ENCODE assay signal across 8 cellular contexts in genomic region chr16:68085259-68086071, GRCh38. TPM values are rescaled to one million over a fixed set of nuclear protein-coding genes. Genes with fewer than 3 reads are reported as not detected.
DNase-seq lines count a peak whose midpoint lies in the region; ATAC-seq and TF ChIP-seq lines count a peak whose summit lies in the region.

Gene NFATC3 (plus strand): TSS chr16:68085370. CDS start chr16:68085682, 312 bp downstream.

- H3K4me3 ChIP-seq in HUES64 (ENCODE audit: low read length) (peak within 1 kb of the TSS; percentile 100), fibroblast of the aortic adventitia (ENCODE audit: low read depth, low read length) (peak within 1 kb of the TSS; percentile 88), neural cell (ENCODE audit: low read length) (peak within 1 kb of the TSS; percentile 92)

- H3K9me3 ChIP-seq in HUES64 (ENCODE audit: insufficient read depth, low read depth, low read length) (no peaks in the 10 kb centered on the region), neural cell (ENCODE audit: low read length) (no peaks in the 10 kb centered on the region)

- H3K9ac ChIP-seq in HUES64 (ENCODE audit: low read depth, low read length), result peak within 1 kb of the TSS; percentile 91
- H3K9ac ChIP-seq in neural cell (ENCODE audit: low read length), result peak within 1 kb of the TSS; percentile 89

- peak; percentile 49 for ATAC-seq in GM21423 (IDR thresholded peaks at IDR 0.05; ENCODE audit: unreplicated experiment)
- peak; percentile 75 for ATAC-seq in stimulated activated naive CD8-positive, alpha-beta T cell treated with anti-CD3 and anti-CD28 coated beads, Interleukin-15, amount 100 ng/mL, for 72 hours

- H3K27me3 Mint-ChIP-seq in stimulated activated naive CD8-positive, alpha-beta T cell treated with anti-CD3 and anti-CD28 coated beads, Interleukin-15, amount 100 ng/mL, for 72 hours, result no peaks in the 10 kb centered on the region

- H3F3A ChIP-seq in neural cell (ENCODE audit: insufficient read depth, low read length, poor library complexity, severe bottlenecking), result peaks cover 9% of the 10 kb centered on the region

- peaks cover 28% of the 10 kb centered on the region for H3K79me2 ChIP-seq in neural cell (replicated peaks; ENCODE audit: insufficient read depth, low read length)

- DNase-seq in DMS114 treated with DMSO at 0.1 percent for 48 hours (lab: John Stamatoyannopoulos, UW; ENCODE audit: unreplicated experiment) (peak; percentile 59), RPMI8226 (peak; percentile 100), fibroblast of the aortic adventitia (ENCODE audit: low read depth) (peak; percentile 94)
- peak; percentile 99 for DNase-seq in activated effector memory CD4-positive, alpha-beta T cell treated with Interleukin-2 at 50 U/mL for 16 hours
- peak; percentile 98 for DNase-seq in stimulated activated naive CD8-positive, alpha-beta T cell treated with anti-CD3 and anti-CD28 coated beads, Interleukin-15, amount 100 ng/mL, for 72 hours

- H3K4me1 ChIP-seq in HUES64 (ENCODE audit: insufficient read depth, low read length), result peaks cover 21% of the 10 kb centered on the region

- H3K27me3 ChIP-seq in HUES64 (ENCODE audit: insufficient read depth, low read length) (no peaks in the 10 kb centered on the region), neural cell (ENCODE audit: insufficient read depth, low read depth, low read length) (no peaks in the 10 kb centered on the region)

- no peaks in the 10 kb centered on the region for H3K9me3 Mint-ChIP-seq in stimulated activated naive CD8-positive, alpha-beta T cell treated with anti-CD3 and anti-CD28 coated beads, Interleukin-15, amount 100 ng/mL, for 72 hours

- H2AFZ ChIP-seq in neural cell (ENCODE audit: low read depth, low read length), result peak within 1 kb of the TSS; percentile 82

- H3K36me3 ChIP-seq in HUES64 (ENCODE audit: insufficient read depth, low read length), result no peaks in the 10 kb centered on the region
- H3K36me3 ChIP-seq in neural cell (ENCODE audit: insufficient read depth, low read length), result no peaks in the 10 kb centered on the region

- TF ChIP-seq EP300 in neural cell (conservative IDR thresholded peaks at IDR 0.05; ENCODE audit: poor library complexity, severe bottlenecking), result peak; percentile 11

- no peaks in the 10 kb centered on the region for H4K20me1 ChIP-seq in neural cell (ENCODE audit: insufficient read depth)

- peak; percentile 42 for TF ChIP-seq RAD21 in neural cell (conservative IDR thresholded peaks at IDR 0.05)

- TF ChIP-seq CTCF in fibroblast of the aortic adventitia (IDR thresholded peaks at IDR 0.05; ENCODE audit: insufficient read depth, low read length) (no peak), neural cell (IDR thresholded peaks at IDR 0.05; ENCODE audit: poor library complexity, severe bottlenecking) (peak; percentile 50)

- peaks cover 62% of the 10 kb centered on the region for H3K4me1 Mint-ChIP-seq in stimulated activated naive CD8-positive, alpha-beta T cell treated with anti-CD3 and anti-CD28 coated beads, Interleukin-15, amount 100 ng/mL, for 72 hours

- peak within 1 kb of the TSS; percentile 96 for H3K27ac Mint-ChIP-seq in stimulated activated naive CD8-positive, alpha-beta T cell treated with anti-CD3 and anti-CD28 coated beads, Interleukin-15, amount 100 ng/mL, for 72 hours

- H3K9me2 ChIP-seq in neural cell (ENCODE audit: insufficient read depth, low read length), result no peaks in the 10 kb centered on the region

- H3K4me3 Mint-ChIP-seq in stimulated activated naive CD8-positive, alpha-beta T cell treated with anti-CD3 and anti-CD28 coated beads, Interleukin-15, amount 100 ng/mL, for 72 hours, result peak within 1 kb of the TSS; percentile 89 to 90

- peak within 1 kb of the TSS; percentile 75 for H3K27ac ChIP-seq in HUES64 (ENCODE audit: low read depth, low read length)
- H3K27ac ChIP-seq in neural cell (ENCODE audit: low read length), result peak within 1 kb of the TSS; percentile 96

- peak within 1 kb of the TSS; percentile 84 for H3K4me2 ChIP-seq in neural cell (ENCODE audit: low read length)

- under 1% methylated on average over 104 of the region's 104 CpGs for WGBS in HUES64

TF ChIP-seq in neural cell, 6 proteins besides CTCF, POLR2A, EP300 and RAD21:
- TF ChIP-seq, protein P1, sequence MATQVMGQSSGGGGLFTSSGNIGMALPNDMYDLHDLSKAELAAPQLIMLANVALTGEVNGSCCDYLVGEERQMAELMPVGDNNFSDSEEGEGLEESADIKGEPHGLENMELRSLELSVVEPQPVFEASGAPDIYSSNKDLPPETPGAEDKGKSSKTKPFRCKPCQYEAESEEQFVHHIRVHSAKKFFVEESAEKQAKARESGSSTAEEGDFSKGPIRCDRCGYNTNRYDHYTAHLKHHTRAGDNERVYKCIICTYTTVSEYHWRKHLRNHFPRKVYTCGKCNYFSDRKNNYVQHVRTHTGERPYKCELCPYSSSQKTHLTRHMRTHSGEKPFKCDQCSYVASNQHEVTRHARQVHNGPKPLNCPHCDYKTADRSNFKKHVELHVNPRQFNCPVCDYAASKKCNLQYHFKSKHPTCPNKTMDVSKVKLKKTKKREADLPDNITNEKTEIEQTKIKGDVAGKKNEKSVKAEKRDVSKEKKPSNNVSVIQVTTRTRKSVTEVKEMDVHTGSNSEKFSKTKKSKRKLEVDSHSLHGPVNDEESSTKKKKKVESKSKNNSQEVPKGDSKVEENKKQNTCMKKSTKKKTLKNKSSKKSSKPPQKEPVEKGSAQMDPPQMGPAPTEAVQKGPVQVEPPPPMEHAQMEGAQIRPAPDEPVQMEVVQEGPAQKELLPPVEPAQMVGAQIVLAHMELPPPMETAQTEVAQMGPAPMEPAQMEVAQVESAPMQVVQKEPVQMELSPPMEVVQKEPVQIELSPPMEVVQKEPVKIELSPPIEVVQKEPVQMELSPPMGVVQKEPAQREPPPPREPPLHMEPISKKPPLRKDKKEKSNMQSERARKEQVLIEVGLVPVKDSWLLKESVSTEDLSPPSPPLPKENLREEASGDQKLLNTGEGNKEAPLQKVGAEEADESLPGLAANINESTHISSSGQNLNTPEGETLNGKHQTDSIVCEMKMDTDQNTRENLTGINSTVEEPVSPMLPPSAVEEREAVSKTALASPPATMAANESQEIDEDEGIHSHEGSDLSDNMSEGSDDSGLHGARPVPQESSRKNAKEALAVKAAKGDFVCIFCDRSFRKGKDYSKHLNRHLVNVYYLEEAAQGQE (IDR thresholded peaks at IDR 0.05; ENCODE audit: borderline replicate concordance), result peak; percentile 55
- TF ChIP-seq EZH2 (IDR thresholded peaks at IDR 0.05; ENCODE audit: borderline replicate concordance, insufficient read depth, low read length, poor library complexity, severe bottlenecking) (no peak), SMC3 (conservative IDR thresholded peaks at IDR 0.05; ENCODE audit: poor library complexity) (peak; percentile 46), POLR2AphosphoS5 (IDR thresholded peaks at IDR 0.05) (peak; percentile 64), TAF1 (IDR thresholded peaks at IDR 0.05; ENCODE audit: low read depth) (peak; percentile 38), MXI1 (conservative IDR thresholded peaks at IDR 0.05; ENCODE audit: poor library complexity, severe bottlenecking) (peak; percentile 90)

RNA-seq across cellular contexts. Expression of gene NFATC3, which starts in this region (rescaled TPM):
- 18.0 TPM for polyA plus RNA-seq in HUES64 (2013, experiment 1 of 2)
- 20.7 TPM for polyA plus RNA-seq in HUES64 (2013, experiment 2 of 2)
- total RNA-seq in fibroblast of the aortic adventitia (ENCODE audit: low replicate concordance), result 17.7 and 36.3 TPM in 2 replicates
- polyA plus RNA-seq in neural cell, result 5.6 and 6.2 TPM in 2 replicates
- polyA minus RNA-seq in neural cell, result 33.1 and 35.8 TPM in 2 replicates

Comparison
In these comparisons a context has a peak if more than half of its experiments do, and no peak if none do; other contexts are left out.
1. Peak in every context shown above with its lines: DNase-seq, ATAC-seq, H3K4me3 ChIP-seq and H3K27ac ChIP-seq.